In the genomic region with DNA sequence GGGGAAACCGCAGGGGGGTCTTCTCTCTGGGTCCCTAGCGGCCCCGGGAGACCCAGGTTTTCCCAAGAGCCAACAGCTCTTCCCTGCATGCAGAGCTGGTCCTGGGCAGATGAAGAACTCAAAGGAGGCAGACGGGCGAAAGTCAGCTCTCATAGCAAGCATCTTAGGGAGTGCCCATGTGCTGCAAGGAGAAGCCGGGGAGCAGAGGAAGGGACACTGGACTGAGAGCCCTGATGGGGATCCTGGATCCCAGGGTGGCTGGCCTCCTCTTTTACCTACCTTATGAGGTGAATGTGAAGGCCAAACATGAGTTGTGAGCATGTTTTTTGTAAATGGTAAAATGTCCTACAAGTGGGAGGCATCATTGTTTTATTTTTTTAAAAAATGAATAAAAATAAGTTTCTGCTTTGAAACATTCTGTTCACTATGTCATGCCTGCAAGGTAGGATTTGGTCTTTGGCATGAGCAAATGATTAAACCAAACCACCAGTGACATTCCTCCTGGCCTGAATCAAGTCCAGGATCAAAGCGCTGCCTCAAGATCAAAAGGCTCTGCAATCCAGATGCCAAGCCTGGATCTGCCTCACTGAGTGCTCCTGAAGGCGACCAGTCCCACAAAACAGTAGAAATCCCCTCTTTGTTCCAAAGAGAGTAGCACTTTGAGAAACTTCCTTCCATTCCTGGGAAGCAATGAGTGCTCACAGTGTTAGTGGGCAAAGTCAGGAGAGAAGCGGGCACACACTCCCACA, we compare ENCODE assay signal across 9 cellular contexts.
"Had no signal": no experiment of that assay in that cellular context is flagged by ENCODE, and none has a peak within 500 bp of the region (broad histone marks: within the 10 kb centered on the region; RNA-seq: fewer than 3 reads in every experiment).

No MANE protein-coding gene starts in this region.

- DNase-seq: activated B cell treated with CpG ODN at 0.5 μM for 24 hours; activated effector memory CD4-positive, alpha-beta T cell treated with anti-CD3 and anti-CD28 coated beads, Interleukin-2, amount 50 U/mL, for 16 hours; activated T-cell treated with anti-CD3 and anti-CD28 coated beads, Interleukin-2, amount 50 U/mL, for 1 hour; amygdala; immature natural killer cell; left lung had no signal

- H3K27ac ChIP-seq: left lung, skin epidermis, tibial nerve had no signal

- H3K27me3 ChIP-seq: left lung, tibial nerve had no signal

- H3K36me3 ChIP-seq: left lung, tibial nerve had no signal

- H3K9me3 ChIP-seq: left lung, tibial nerve had no signal

- H3K4me1 ChIP-seq: left lung had no signal

- H3K4me3 ChIP-seq: left lung, skin epidermis, tibial nerve had no signal

- ATAC-seq: esophagus mucosa, left lung had no signal
